Comparison of ENCODE assay signal across 2 cellular contexts in the genomic region with DNA sequence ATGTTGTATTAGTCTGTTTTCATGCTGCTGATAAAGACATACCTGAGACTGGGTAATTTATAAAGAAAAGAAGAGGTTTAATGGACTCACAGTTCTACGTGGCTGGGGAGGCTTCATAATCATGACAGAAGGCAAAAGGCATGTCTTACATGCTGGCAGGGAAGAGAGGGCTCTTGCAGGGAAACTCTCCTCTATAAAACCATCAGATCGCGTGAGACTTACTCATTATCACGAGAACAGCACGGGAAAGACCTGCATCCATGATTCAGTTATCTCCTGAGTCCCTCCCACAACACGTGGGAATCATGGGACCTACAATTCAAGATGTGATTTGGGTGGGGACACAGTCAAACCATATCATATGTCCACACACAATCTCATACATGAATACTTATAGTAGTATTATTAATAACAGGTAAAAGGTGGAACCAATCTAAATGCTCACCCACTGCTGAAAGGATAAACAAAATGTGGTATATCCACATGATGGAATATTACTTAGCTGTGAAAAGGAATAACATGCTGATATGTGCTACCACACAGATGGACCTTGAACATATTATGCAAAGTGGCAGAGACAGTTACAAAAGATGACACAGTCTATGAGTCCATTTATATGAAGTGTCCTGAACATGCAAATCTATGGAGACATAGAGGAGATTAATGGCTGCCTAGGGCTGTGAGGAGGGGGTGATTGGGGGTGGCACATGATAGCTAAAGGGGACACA.
TF ChIP-seq lines count a peak whose summit lies in the region.

No MANE protein-coding gene starts in this region.

TF ChIP-seq in GM12891, 5 proteins besides CTCF, POLR2A, EP300 and RAD21:
- no peak for TF ChIP-seq TAF1 (IDR thresholded peaks at IDR 0.05; ENCODE audit: low read depth, low read length)
- no peak for TF ChIP-seq SPI1 (IDR thresholded peaks at IDR 0.05; ENCODE audit: low read depth, low read length)
- TF ChIP-seq PAX5 (IDR thresholded peaks at IDR 0.05; ENCODE audit: insufficient read depth, low read length, severe bottlenecking): no peak
- no peak for TF ChIP-seq POLR2AphosphoS5 (IDR thresholded peaks at IDR 0.05; ENCODE audit: low read depth, low read length)
- TF ChIP-seq POU2F2 (IDR thresholded peaks at IDR 0.05; ENCODE audit: low read depth, low read length): no peak

TF ChIP-seq in K562, 482 proteins besides CTCF, POLR2A, EP300 and RAD21:
- TF ChIP-seq CBFB (CRISPR knock-in tag; IDR thresholded peaks at IDR 0.05) (no peak), CHD2 (IDR thresholded peaks at IDR 0.05; ENCODE audit: low read depth, low read length) (peak; percentile 71; the same call in 1 of the 2 replicates), HLTF (IDR thresholded peaks at IDR 0.05) (no peak), DIDO1 (tag; IDR thresholded peaks at IDR 0.05; ENCODE audit: low read depth) (no peak)
